18 cellular contexts compared by ENCODE assay signal in genomic region chr2:238265605-238266004, GRCh38. TPM values are rescaled to one million over a fixed set of nuclear protein-coding genes. Genes with fewer than 3 reads are reported as not detected.
DNase-seq lines count a peak whose midpoint lies in the region; ATAC-seq and TF ChIP-seq lines count a peak whose summit lies in the region.
"Had no signal": no experiment of that assay in that cellular context is flagged by ENCODE, and none has a peak within 500 bp of the region (broad histone marks: within the 10 kb centered on the region; RNA-seq: fewer than 3 reads in every experiment).

No MANE protein-coding gene starts in this region.

- H3K27me3 ChIP-seq in right atrium auricular region (no peaks in the 10 kb centered on the region), lower lobe of right lung (ENCODE audit: low read depth) (no peaks in the 10 kb centered on the region)
- H3K27me3 ChIP-seq: BLaER1 had no signal

- DNase-seq in Right ventricle myocardium inferior (ENCODE audit: missing footprints) (peak; percentile 7), right atrium auricular region (ENCODE audit: low spot score) (no peak), RPMI8226 (peak; percentile 22), lower lobe of right lung (peak; percentile 6), HUDEP-2 (lab: John Stamatoyannopoulos, UW; ENCODE audit: unreplicated experiment in 76 of 76) (no peak), COR-L47 (lab: John Stamatoyannopoulos, UW) (no peak)
- DNase-seq: CD4-positive, CD25-positive, alpha-beta regulatory T cell; CD8-positive, alpha-beta T cell; DMS 273 treated with DMSO at 0.1 percent for 48 hours; DMS79; EL; GDM1; H9 had no signal

- no peak for TF ChIP-seq CTCF in right atrium auricular region (IDR thresholded peaks at IDR 0.05)
- no peak for TF ChIP-seq CTCF in lower lobe of right lung (IDR thresholded peaks at IDR 0.05)

- intact Hi-C loops in Right ventricle myocardium inferior (cut with DNase I) (loop anchor here (10.0 kb wide), 2 partner anchors 101 to 591 kb away; no protein-coding TSS in a partner anchor), lower lobe of right lung (cut with DNase I) (no loop called here)

- ATAC-seq in Right ventricle myocardium inferior (no peak), lower lobe of right lung (no peak)
- ATAC-seq: CD8-positive, alpha-beta T cell; GM12878; GM23338; HCT116 had no signal

- no peaks in the 10 kb centered on the region for H3K9me3 ChIP-seq in right atrium auricular region
- H3K9me3 ChIP-seq in lower lobe of right lung: no peaks in the 10 kb centered on the region
- H3K9me3 ChIP-seq: BLaER1 had no signal

- no peak overlapping the region for H3K27ac ChIP-seq in right atrium auricular region
- H3K27ac ChIP-seq in lower lobe of right lung: no peak overlapping the region
- H3K27ac ChIP-seq: 22Rv1, BLaER1 had no signal

- H3K4me1 ChIP-seq in right atrium auricular region (peaks cover 0 to 34% of the 10 kb centered on the region in 2 donors), lower lobe of right lung (peaks cover 35% of the 10 kb centered on the region)

- peaks cover 72% of the 10 kb centered on the region for H3K36me3 ChIP-seq in right atrium auricular region
- peaks cover 82% of the 10 kb centered on the region for H3K36me3 ChIP-seq in lower lobe of right lung

- H3K4me3 ChIP-seq in right atrium auricular region (no peak overlapping the region), lower lobe of right lung (no peak overlapping the region)
- H3K4me3 ChIP-seq: BLaER1, GM12878, GM23338 had no signal

RNA-seq across cellular contexts. Expression of gene PER2, which starts 22.8 kb away (rescaled TPM):
- total RNA-seq in Right ventricle myocardium inferior: 4.7 TPM
- 1 to 10 TPM; 5.2 to 9.4 TPM for total RNA-seq in right atrium auricular region
- 24.9 TPM for total RNA-seq in lower lobe of right lung

RNA-seq across cellular contexts. Expression of gene HES6, which starts 25.8 kb away (rescaled TPM):
- total RNA-seq in Right ventricle myocardium inferior: 4.3 TPM
- total RNA-seq in right atrium auricular region: 1 to 10 TPM; 2.5 to 4.8 TPM
- total RNA-seq in lower lobe of right lung: 6.1 TPM

RNA-seq across cellular contexts. Expression of gene TRAF3IP1, which starts 54.7 kb away (rescaled TPM):
- total RNA-seq in Right ventricle myocardium inferior (11.2 TPM), right atrium auricular region (1 to 10 TPM; 5.0 to 5.8 TPM), lower lobe of right lung (21.7 TPM)

Comparison
In these comparisons a context has a peak if more than half of its experiments do, and no peak if none do; other contexts are left out.
1. DNase-seq: peak in Right ventricle myocardium inferior (single experiment), RPMI8226 (single experiment) and lower lobe of right lung (single experiment); none in right atrium auricular region (single experiment), HUDEP-2 (0 of 76) and COR-L47 (single experiment).